ENCODE assay signal across 23 cellular contexts in the genomic region with DNA sequence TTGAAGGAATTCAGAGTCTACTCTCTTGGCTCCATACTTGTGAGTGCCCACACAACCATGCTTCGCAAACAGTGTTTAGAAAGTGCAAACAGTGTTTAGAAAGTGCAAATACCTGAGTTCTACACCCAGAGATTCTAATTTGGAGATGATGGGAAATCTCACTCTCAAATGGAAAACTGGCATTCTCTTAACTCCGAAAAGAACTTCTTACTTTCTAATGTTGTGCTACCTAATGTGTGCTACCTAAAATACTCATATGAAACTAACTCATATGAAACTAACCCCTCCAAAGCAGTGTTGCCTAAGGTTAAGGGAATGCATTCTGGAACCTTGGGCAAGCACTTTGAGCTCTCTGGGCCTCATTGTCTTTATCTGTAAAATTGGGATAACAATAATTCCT.
"Had no signal": no experiment of that assay in that cellular context is flagged by ENCODE, and none has a peak within 500 bp of the region (broad histone marks: within the 10 kb centered on the region; RNA-seq: fewer than 3 reads in every experiment).

No MANE protein-coding gene starts in this region.

- H3K9me3 ChIP-seq: colonic mucosa, esophagus muscularis mucosa, esophagus squamous epithelium, gastrocnemius medialis, gastroesophageal sphincter, heart left ventricle, heart right ventricle had no signal

- DNase-seq: colonic mucosa; cortex of kidney; dermis blood vessel endothelial cell; dorsolateral prefrontal cortex; effector CD4-positive, alpha-beta T cell; effector CD8-positive, alpha-beta T cell; effector memory CD4-positive, alpha-beta T cell; effector memory CD8-positive, alpha-beta T cell; endodermal cell; erythroblast; esophagus squamous epithelium; foreskin fibroblast; foreskin keratinocyte; foreskin melanocyte; gastrocnemius medialis; glutamatergic neuron; head of caudate nucleus; heart left ventricle; heart right ventricle had no signal

- H3K4me3 ChIP-seq: colonic mucosa, coronary artery, dorsolateral prefrontal cortex, esophagus muscularis mucosa, esophagus squamous epithelium, gastrocnemius medialis, gastroesophageal sphincter, heart left ventricle, heart right ventricle had no signal

- H3K27ac ChIP-seq: colonic mucosa, coronary artery, dorsolateral prefrontal cortex, epithelial cell of prostate, esophagus muscularis mucosa, esophagus squamous epithelium, foreskin keratinocyte, gastrocnemius medialis, gastroesophageal sphincter, heart left ventricle, heart right ventricle had no signal

- H3K36me3 ChIP-seq: colonic mucosa, esophagus muscularis mucosa, esophagus squamous epithelium, gastrocnemius medialis, gastroesophageal sphincter, heart left ventricle, heart right ventricle had no signal

- H3K4me1 ChIP-seq: colonic mucosa had no signal
